Comparison of ENCODE assay signal across 15 cellular contexts in the genomic region with DNA sequence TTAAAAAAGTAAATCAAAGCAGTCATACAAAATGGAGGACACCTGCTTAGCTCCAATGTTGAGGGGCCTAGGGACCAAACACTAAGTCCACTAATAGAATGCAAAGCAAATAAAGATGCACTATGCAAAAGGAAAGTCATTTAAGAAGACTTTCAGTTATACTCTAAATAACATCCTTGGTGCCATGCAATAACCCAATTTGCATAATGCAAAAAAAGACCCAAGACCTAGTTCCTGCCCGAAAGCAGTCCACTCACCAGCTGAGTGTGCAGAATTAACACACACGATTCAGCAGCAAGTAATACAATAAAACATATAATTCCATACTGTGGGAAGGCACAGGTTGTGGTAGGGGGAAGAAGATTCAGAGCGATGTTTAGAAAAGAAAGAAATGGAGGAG.
A peak's percentile ranks its signal among the peaks of the same experiment; 100 is the strongest.
DNase-seq lines count a peak whose midpoint lies in the region; ATAC-seq and TF ChIP-seq lines count a peak whose summit lies in the region.
"Had no signal": no experiment of that assay in that cellular context is flagged by ENCODE, and none has a peak within 500 bp of the region (broad histone marks: within the 10 kb centered on the region; RNA-seq: fewer than 3 reads in every experiment).

No MANE protein-coding gene starts in this region.

- H3K9ac ChIP-seq in fibroblast of lung (ENCODE audit: insufficient read depth, low read length), result no peak overlapping the region

- intact Hi-C loops in heart left ventricle (cut with DNase I), result loop anchor here in 1 of 10 donors (10.0 kb wide), 1 partner anchor 101 kb away; the partner anchor contains the start of gene TGFBR3
- intact Hi-C loops in Right ventricle myocardium superior (cut with DNase I), result no loop called here
- intact Hi-C loops in vagina (cut with DNase I), result no loop called here

- TF ChIP-seq POLR2A in heart left ventricle (IDR thresholded peaks at IDR 0.05) (no peak), vagina (IDR thresholded peaks at IDR 0.05) (no peak)

- DNase-seq in heart left ventricle (no peak), Right ventricle myocardium superior (no peak), fibroblast of lung (ENCODE audit: low read depth in 2 of 2) (no peak), vagina (ENCODE audit: extremely low spot score in 2 of 2) (no peak), HK-2 (ENCODE audit: unreplicated experiment) (no peak), H7 (no peak)
- DNase-seq: activated CD4-positive, alpha-beta T cell treated with anti-CD3 and anti-CD28 coated beads for 1 hour; activated naive CD8-positive, alpha-beta T cell treated with anti-CD3 and anti-CD28 coated beads, Interleukin-2, amount 10 ng/mL, durations not matched to agents 7 days and 5 days; caudate nucleus; CD4-positive, alpha-beta memory T cell; NCI-H187; NCI-H774 had no signal

- H3K36me3 ChIP-seq in heart left ventricle (no peaks in the 10 kb centered on the region), fibroblast of lung (ENCODE audit: control insufficient read depth, insufficient read depth, low read length) (no peaks in the 10 kb centered on the region), vagina (no peaks in the 10 kb centered on the region), H7 (replicated peaks; ENCODE audit: control insufficient read depth, insufficient read depth, low read length) (no peaks in the 10 kb centered on the region)

- H3K27ac ChIP-seq in heart left ventricle, result peak overlapping the region in 9 of 12 donors; percentile 22 to 65 (median 47)
- no peak overlapping the region for H3K27ac ChIP-seq in fibroblast of lung (ENCODE audit: insufficient read depth, low read length)
- peak overlapping the region; percentile 86 for H3K27ac ChIP-seq in vagina
- H3K27ac ChIP-seq: 22Rv1 had no signal

- H3K27me3 ChIP-seq in heart left ventricle (no peaks in the 10 kb centered on the region), fibroblast of lung (ENCODE audit: control insufficient read depth, insufficient read depth, low read length) (no peaks in the 10 kb centered on the region), vagina (no peaks in the 10 kb centered on the region), H7 (ENCODE audit: control insufficient read depth, insufficient read depth, low read length) (peaks cover 2% of the 10 kb centered on the region; the same call in 1 of the 2 replicates)

- no peaks in the 10 kb centered on the region for H4K20me1 ChIP-seq in fibroblast of lung (ENCODE audit: control insufficient read depth, extremely low read depth, insufficient read depth, low read length)

- 94 to 96% (median 96%) methylated on average over 3 of the region's 3 CpGs for WGBS in heart left ventricle, 4 donors

- peaks cover 5% of the 10 kb centered on the region for H3K79me2 ChIP-seq in fibroblast of lung (ENCODE audit: control insufficient read depth, insufficient read depth, low read length)

- H3K9me3 ChIP-seq in heart left ventricle, result no peaks in the 10 kb centered on the region
- no peaks in the 10 kb centered on the region for H3K9me3 ChIP-seq in fibroblast of lung (ENCODE audit: control insufficient read depth, insufficient read depth, low read depth, low read length)
- no peaks in the 10 kb centered on the region for H3K9me3 ChIP-seq in vagina

- H3K4me3 ChIP-seq in heart left ventricle (no peak overlapping the region), fibroblast of lung (replicated peaks in 1 of 4; ENCODE audit: control extremely low read depth in 1 of 4, insufficient read depth in 1 of 4, low read depth in 3 of 4, low read length in 4 of 4) (no peak overlapping the region), vagina (no peak overlapping the region), H7 (ENCODE audit: insufficient read depth, low read depth, low read length) (no peak overlapping the region)

- ATAC-seq in heart left ventricle, result no peak
- no peak for ATAC-seq in Right ventricle myocardium superior (ENCODE audit: poor library complexity)
- ATAC-seq in HG03103 (IDR thresholded peaks at IDR 0.05; ENCODE audit: low read depth, unreplicated experiment), result peak; percentile 71
- no peak for ATAC-seq in GM19463 (IDR thresholded peaks at IDR 0.05; ENCODE audit: unreplicated experiment)

- H3K4me1 ChIP-seq in heart left ventricle (peaks cover 0 to 68% (median 34%) of the 10 kb centered on the region in 12 donors), fibroblast of lung (ENCODE audit: control insufficient read depth, extremely low read depth, insufficient read depth, low read length) (peaks cover 19% of the 10 kb centered on the region), vagina (peaks cover 90% of the 10 kb centered on the region)

- TF ChIP-seq CTCF in heart left ventricle (IDR thresholded peaks at IDR 0.05) (no peak), fibroblast of lung (conservative IDR thresholded peaks at IDR 0.05 in 1 of 2, IDR thresholded peaks at IDR 0.05 in 1 of 2; ENCODE audit: low read depth in 1 of 2, low read length in 2 of 2) (no peak), vagina (IDR thresholded peaks at IDR 0.05) (no peak)

- H3K4me2 ChIP-seq in fibroblast of lung (ENCODE audit: extremely low read depth, insufficient read depth, low read length), result peak overlapping the region; percentile 0

- no peak overlapping the region for H2AFZ ChIP-seq in fibroblast of lung (ENCODE audit: low read length)
